ENCODE assay signal across 8 cellular contexts in genomic region chr3:51983578-51984268, GRCh38. TPM values are rescaled to one million over a fixed set of nuclear protein-coding genes. Genes with fewer than 3 reads are reported as not detected.
A peak's percentile ranks its signal among the peaks of the same experiment; 100 is the strongest.
DNase-seq lines count a peak whose midpoint lies in the region; ATAC-seq and TF ChIP-seq lines count a peak whose summit lies in the region.

No MANE protein-coding gene starts in this region.

- H3K9me3 Mint-ChIP-seq in naive thymus-derived CD8-positive, alpha-beta T cell = no peaks in the 10 kb centered on the region

- H3K4me3 Mint-ChIP-seq in naive thymus-derived CD8-positive, alpha-beta T cell = peak overlapping the region; percentile 83 to 99 (median 94)

- peaks cover 8 to 34% (median 28%) of the 10 kb centered on the region in 4 donors for H3K4me1 Mint-ChIP-seq in naive thymus-derived CD8-positive, alpha-beta T cell

- H3K4me1 ChIP-seq in duodenal mucosa (ENCODE audit: control insufficient read depth in 1 of 2, insufficient read depth in 2 of 2, low read length in 2 of 2) = peaks cover 48 to 54% of the 10 kb centered on the region in 2 donors

- no peak for ATAC-seq in naive thymus-derived CD8-positive, alpha-beta T cell

- H3K36me3 ChIP-seq in duodenal mucosa (ENCODE audit: control insufficient read depth in 1 of 2, insufficient read depth in 2 of 2, low read length in 2 of 2) = no peaks in the 10 kb centered on the region

- peak overlapping the region; percentile 91 for H3K27ac ChIP-seq in duodenal mucosa (ENCODE audit: low read depth, low read length)

- DNase-seq in AG10803 (ENCODE audit: low read depth) (no peak), MV-4-11 (lab: John Stamatoyannopoulos, UW) (peak; percentile 22), NCI-H187 (lab: John Stamatoyannopoulos, UW) (no peak), ACHN (no peak), T-helper 9 cell (no peak), NCI-H82 (lab: John Stamatoyannopoulos, UW) (no peak)
- DNase-seq in naive thymus-derived CD8-positive, alpha-beta T cell = no peak

- no peaks in the 10 kb centered on the region for H3K36me3 Mint-ChIP-seq in naive thymus-derived CD8-positive, alpha-beta T cell

- peak overlapping the region; percentile 70 to 94 (median 92) for H3K27ac Mint-ChIP-seq in naive thymus-derived CD8-positive, alpha-beta T cell

- no peaks in the 10 kb centered on the region for H3K9me3 ChIP-seq in duodenal mucosa (ENCODE audit: control insufficient read depth in 1 of 2, low read length in 2 of 2)

- POLR2A ChIA-PET in naive thymus-derived CD8-positive, alpha-beta T cell (lab: Charles Lee) = interaction anchor here (0.5 to 3.6 kb wide), 14 partner anchors 8 to 476 kb away, joined by 3 to 41 read pairs (median 5); partner anchors contain the start of genes ABHD14A, ABHD14B, DUSP7 and GLYCTK

- in situ Hi-C loops in ACHN (cut with HindIII; ENCODE audit: low pct_ligation_motif_present, low pct_unique_long_range_greater_than_20kb, low sequenced_read_pairs) = no loop called here

- peak overlapping the region; percentile 68 to 76 for H3K9ac ChIP-seq in duodenal mucosa (ENCODE audit: low read depth in 1 of 2, low read length in 2 of 2)

- H3K4me3 ChIP-seq in AG10803 (ENCODE audit: low read length) (peak overlapping the region; percentile 72), duodenal mucosa (ENCODE audit: low read depth in 1 of 2, low read length in 2 of 2) (peak overlapping the region; percentile 68 to 77)

- H3K27me3 ChIP-seq in duodenal mucosa (ENCODE audit: control insufficient read depth in 1 of 2, insufficient read depth in 2 of 2, low read length in 2 of 2) = no peaks in the 10 kb centered on the region

- TF ChIP-seq CTCF in AG10803 (conservative IDR thresholded peaks at IDR 0.05; ENCODE audit: low read length) = no peak

- H3K27me3 Mint-ChIP-seq in naive thymus-derived CD8-positive, alpha-beta T cell = no peaks in the 10 kb centered on the region

RNA-seq across cellular contexts. Expression of gene ACY1, which starts 0.4 kb away (rescaled TPM):
- 10 to 100 TPM; 14.1 to 15.8 TPM for total RNA-seq in naive thymus-derived CD8-positive, alpha-beta T cell
- polyA plus RNA-seq in naive thymus-derived CD8-positive, alpha-beta T cell = 10 to 100 TPM; 18.5 to 28.5 (median 18.6) TPM

RNA-seq across cellular contexts. Expression of gene ABHD14A, which starts 8.9 kb away (rescaled TPM):
- 10 to 100 TPM; 17.7 to 22.1 TPM for total RNA-seq in naive thymus-derived CD8-positive, alpha-beta T cell
- 100 to 1,000 TPM in 1 of 3 donors, 10 to 100 TPM in 2; 94.6 to 100 (median 94.9) TPM for polyA plus RNA-seq in naive thymus-derived CD8-positive, alpha-beta T cell

RNA-seq across cellular contexts. Expression of gene ABHD14B, which starts 9.9 kb away (rescaled TPM):
- total RNA-seq in naive thymus-derived CD8-positive, alpha-beta T cell = 10 to 100 TPM; 56.4 to 60.4 TPM
- 10 to 100 TPM; 69.3 to 84.6 (median 73.2) TPM for polyA plus RNA-seq in naive thymus-derived CD8-positive, alpha-beta T cell

RNA-seq across cellular contexts. Expression of gene RPL29, which starts 12.0 kb away (rescaled TPM):
- 1,000 to 10,000 TPM; 1,232 to 1,277 TPM for total RNA-seq in naive thymus-derived CD8-positive, alpha-beta T cell
- 1,000 to 10,000 TPM; 1,632 to 1,741 (median 1,693) TPM for polyA plus RNA-seq in naive thymus-derived CD8-positive, alpha-beta T cell

RNA-seq across cellular contexts. Expression of gene PCBP4, which starts 16.5 kb away (rescaled TPM):
- total RNA-seq in naive thymus-derived CD8-positive, alpha-beta T cell = 1 to 10 TPM; 8.3 to 9.4 TPM
- polyA plus RNA-seq in naive thymus-derived CD8-positive, alpha-beta T cell = 10 to 100 TPM in 1 of 3 donors, 1 to 10 TPM in 2; 2.4 to 10.9 (median 5.3) TPM
